ENCODE assay signal across 17 cellular contexts in the genomic region with DNA sequence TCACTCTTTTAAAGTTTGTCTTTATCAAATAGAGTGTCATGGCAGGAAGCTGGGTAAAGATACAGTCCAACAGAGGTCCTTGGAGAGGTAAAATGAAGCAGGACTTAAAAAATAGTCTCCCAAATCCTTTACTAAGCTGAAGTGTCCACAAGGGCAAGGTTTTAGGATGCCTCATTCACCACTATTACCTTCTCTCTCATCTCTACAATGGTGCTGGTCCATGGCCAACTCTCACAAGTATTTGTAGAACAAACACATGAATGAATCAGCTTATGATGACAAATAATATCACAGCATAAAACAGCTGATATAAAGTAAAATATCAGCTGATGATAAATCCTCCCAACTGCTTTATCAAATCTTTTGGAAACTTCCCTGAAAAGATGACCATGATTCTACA.
DNase-seq lines count a peak whose midpoint lies in the region; FAIRE-seq and TF ChIP-seq lines count a peak whose summit lies in the region.
"Had no signal": no experiment of that assay in that cellular context is flagged by ENCODE, and none has a peak within 500 bp of the region (broad histone marks: within the 10 kb centered on the region; RNA-seq: fewer than 3 reads in every experiment).

No MANE protein-coding gene starts in this region.

- no peaks in the 10 kb centered on the region for H3K27me3 ChIP-seq in bronchial epithelial cell (ENCODE audit: control insufficient read depth, insufficient read depth, low read length)
- H3K27me3 ChIP-seq: BLaER1 treated with 17β-estradiol and CSF1 and Interleukin-3, amounts not matched to agents 10 nM and 100 nM had no signal

- no peaks in the 10 kb centered on the region for H3K36me3 Mint-ChIP-seq in type B pancreatic cell
- H3K36me3 Mint-ChIP-seq: CD8-positive, alpha-beta memory T cell had no signal

- H3K4me3 Mint-ChIP-seq in type B pancreatic cell: no peak overlapping the region
- H3K4me3 Mint-ChIP-seq: CD8-positive, alpha-beta memory T cell; HFFc6 had no signal

- no peaks in the 10 kb centered on the region for H3K36me3 ChIP-seq in bronchial epithelial cell (ENCODE audit: control insufficient read depth, insufficient read depth, low read length)
- H3K36me3 ChIP-seq: BLaER1 treated with 17β-estradiol and CSF1 and Interleukin-3, amounts not matched to agents 10 nM and 100 nM had no signal

- H3K9me3 Mint-ChIP-seq in type B pancreatic cell: peaks cover 25% of the 10 kb centered on the region

- no peak for FAIRE-seq in bronchial epithelial cell (lab: Jason Lieb, UNC)

- TF ChIP-seq CTCF in bronchial epithelial cell (IDR thresholded peaks at IDR 0.05; ENCODE audit: insufficient read depth, low read length, severe bottlenecking) (no peak), type B pancreatic cell (conservative IDR thresholded peaks at IDR 0.05) (no peak)

- no peaks in the 10 kb centered on the region for H3K27me3 Mint-ChIP-seq in type B pancreatic cell
- H3K27me3 Mint-ChIP-seq: CD8-positive, alpha-beta memory T cell had no signal

- DNase-seq in HCEC 1CT (peak; percentile 39), NCI-H226 (peak; percentile 40), bronchial epithelial cell (ENCODE audit: low read depth) (peak; percentile 92), iris pigment epithelial cell (ENCODE audit: low read depth) (peak; percentile 52), hepatic stellate cell (ENCODE audit: low spot score) (no peak), GM03348 (ENCODE audit: low spot score) (no peak), type B pancreatic cell (ENCODE audit: extremely low spot score, unreplicated experiment) (no peak)
- DNase-seq: CD8-positive, alpha-beta memory T cell; DMS79; HFFc6; KBM-7; NCI-H1417; NCI-H187; NCI-H446; OCI-M1; RPMI8226 had no signal

- H3K27ac Mint-ChIP-seq in type B pancreatic cell: no peak overlapping the region
- H3K27ac Mint-ChIP-seq: CD8-positive, alpha-beta memory T cell; HFFc6 had no signal

- peaks cover 15% of the 10 kb centered on the region for H3K4me1 Mint-ChIP-seq in type B pancreatic cell (ENCODE audit: unreplicated experiment)
- H3K4me1 Mint-ChIP-seq: CD8-positive, alpha-beta memory T cell had no signal

- H3K4me3 ChIP-seq in bronchial epithelial cell (ENCODE audit: low read depth, low read length): no peak overlapping the region
- H3K4me3 ChIP-seq: BLaER1 treated with 17β-estradiol and CSF1 and Interleukin-3, amounts not matched to agents 10 nM and 100 nM had no signal

Comparison
In these comparisons a context has a peak if more than half of its experiments do, and no peak if none do; other contexts are left out.
1. DNase-seq: peak in HCEC 1CT (single experiment), NCI-H226 (single experiment), bronchial epithelial cell (single experiment) and iris pigment epithelial cell (single experiment); none in hepatic stellate cell (single experiment), GM03348 (single experiment) and type B pancreatic cell (single experiment).